Comparison of ENCODE assay signal across 4 cellular contexts in the genomic region with DNA sequence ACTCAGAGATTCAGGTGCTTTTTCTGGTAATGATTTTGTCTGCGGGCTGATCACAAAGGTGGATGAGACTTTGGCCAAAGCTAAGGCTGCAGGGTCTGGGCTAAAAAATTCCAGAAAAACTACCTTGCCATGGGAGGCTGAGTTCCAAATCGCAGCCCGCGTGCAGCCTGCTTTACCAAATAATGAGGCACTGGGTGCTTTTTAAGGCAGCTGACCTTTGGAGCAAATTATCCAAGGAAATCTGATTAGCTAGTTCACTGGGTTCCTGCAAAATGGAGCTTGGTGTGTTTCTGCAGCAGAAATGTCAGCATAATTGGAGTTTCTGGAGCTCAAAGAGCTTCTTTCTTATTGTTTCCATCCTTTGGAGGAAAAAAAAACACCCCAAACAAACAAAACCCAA.
DNase-seq lines count a peak whose midpoint lies in the region; TF ChIP-seq lines count a peak whose summit lies in the region.
"Not testable (repeated sequence)": the region's sequence is repeated elsewhere in the genome, so short reads cannot be mapped to it uniquely, and the experiment has no call there.

No MANE protein-coding gene starts in this region.

- H3K27me3 ChIP-seq in BE2C, neural progenitor cell: not testable (repeated sequence)

- not testable (repeated sequence) for H3K27ac Mint-ChIP-seq in neural progenitor cell

- H3K9ac ChIP-seq in neural progenitor cell, result not testable (repeated sequence)

- H3K4me3 ChIP-seq in BE2C (ENCODE audit: low read depth, low read length); neural progenitor cell: not testable (repeated sequence)

- H3K36me3 Mint-ChIP-seq in neural progenitor cell, result not testable (repeated sequence)

- H3K27me3 Mint-ChIP-seq in neural progenitor cell (ENCODE audit: insufficient read depth, low read depth), result not testable (repeated sequence)

- H3K27ac ChIP-seq in neural progenitor cell, result not testable (repeated sequence)

- not testable (repeated sequence) for H3K9me3 ChIP-seq in BE2C; neural progenitor cell (ENCODE audit: low read depth)

- H3K4me3 Mint-ChIP-seq in neural progenitor cell, result not testable (repeated sequence)

- not testable (repeated sequence) for H3K4me1 Mint-ChIP-seq in neural progenitor cell

- not testable (repeated sequence) for H4K20me1 ChIP-seq in neural progenitor cell (ENCODE audit: low read depth)

- not testable (repeated sequence) for H3K9me3 Mint-ChIP-seq in neural progenitor cell

- H3F3A ChIP-seq in neural progenitor cell (ENCODE audit: low read depth), result not testable (repeated sequence)

- not testable (repeated sequence) for H3K36me3 ChIP-seq in BE2C, neural progenitor cell

- H3K4me2 ChIP-seq in neural progenitor cell, result not testable (repeated sequence)

- H3K4me1 ChIP-seq in BE2C, neural progenitor cell: not testable (repeated sequence)

- not testable (repeated sequence) for TF ChIP-seq CTCF in BE2C (IDR thresholded peaks at IDR 0.05; ENCODE audit: low read depth, low read length); neural progenitor cell (IDR thresholded peaks at IDR 0.05)

- peak; percentile 50 for DNase-seq in BE2C
- peak; percentile 73 for DNase-seq in SK-N-DZ (ENCODE audit: low spot score)
- peak; percentile 4 for DNase-seq in neural progenitor cell (ENCODE audit: low spot score)
- peak; percentile 2 for DNase-seq in retina

- not testable (repeated sequence) for H2AFZ ChIP-seq in neural progenitor cell (replicated peaks)

- not testable (repeated sequence) for H3K79me2 ChIP-seq in neural progenitor cell (ENCODE audit: low read depth)

Comparison
In these comparisons a context has a peak if more than half of its experiments do, and no peak if none do; other contexts are left out.
1. DNase-seq: peak in every context shown above with its lines; median percentile 73 in SK-N-DZ; 50 in BE2C; 4 in neural progenitor cell; 2 in retina.